In the genomic region with DNA sequence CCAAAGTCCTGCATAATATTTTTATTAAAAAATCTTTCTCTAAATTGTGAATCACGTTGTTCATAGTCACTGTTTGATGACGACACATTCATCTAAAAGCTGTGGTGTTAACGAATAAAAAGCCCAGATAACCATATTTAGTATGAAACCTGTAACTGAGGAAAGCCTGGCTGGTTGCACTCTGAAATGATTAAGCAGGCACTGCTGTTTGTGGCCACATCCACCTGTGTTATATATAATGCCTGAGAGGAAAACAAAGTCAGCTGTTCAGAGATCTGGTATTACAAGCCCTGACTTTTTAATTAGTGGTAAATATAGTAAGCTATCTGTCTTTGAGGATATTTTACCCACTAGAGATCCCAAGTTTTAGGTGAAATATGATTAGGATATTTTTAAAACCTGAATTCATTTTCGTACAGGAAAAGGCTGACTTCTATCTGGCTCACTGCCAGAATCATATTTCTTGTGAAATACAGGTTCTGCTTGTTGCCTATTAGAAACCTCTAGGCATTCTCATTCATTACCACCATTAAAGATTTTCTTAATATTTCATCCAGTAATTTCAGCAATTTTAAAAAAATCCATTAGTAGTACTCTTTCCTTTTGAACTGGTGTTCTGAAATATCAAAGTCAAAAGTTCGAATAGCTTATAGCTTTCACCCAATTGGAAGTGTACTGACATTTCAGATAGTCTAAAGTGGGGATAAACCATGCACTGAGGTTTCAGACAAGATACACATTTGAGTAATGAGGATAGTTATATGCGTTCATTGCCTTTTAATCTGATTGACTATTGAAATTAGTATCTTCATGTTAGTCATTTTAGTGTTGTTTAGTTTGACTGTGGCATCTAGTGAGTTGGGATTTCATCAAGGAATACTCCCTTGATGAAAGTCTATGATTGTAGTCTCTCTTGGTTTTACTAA, we compare ENCODE assay signal across 8 cellular contexts.
DNase-seq lines count a peak whose midpoint lies in the region; ATAC-seq and TF ChIP-seq lines count a peak whose summit lies in the region.

No MANE protein-coding gene starts in this region.

- ATAC-seq in GM18511 (IDR thresholded peaks at IDR 0.05; ENCODE audit: unreplicated experiment) (peak; percentile 97), GM21717 (IDR thresholded peaks at IDR 0.05; ENCODE audit: unreplicated experiment) (peak; percentile 94), HG03565 (IDR thresholded peaks at IDR 0.05; ENCODE audit: unreplicated experiment) (peak; percentile 93), upper lobe of left lung (ENCODE audit: low FRiP score in 2 of 2) (no peak)

- WGBS in upper lobe of left lung, 2 donors: 58 to 59% methylated on average over 6 of the region's 6 CpGs

- no peaks in the 10 kb centered on the region for H3K36me3 ChIP-seq in upper lobe of left lung

- H3K27ac ChIP-seq in upper lobe of left lung (peak overlapping the region in 2 of 4 donors; percentile 9 to 14), substantia nigra (ENCODE audit: low read depth, low read length, poor library complexity, severe bottlenecking) (no peak overlapping the region)

- peak; percentile 63 for DNase-seq in fibroblast of the aortic adventitia (ENCODE audit: low read depth)
- no peak for DNase-seq in upper lobe of left lung
- DNase-seq in NCI-H526 (lab: John Stamatoyannopoulos, UW): no peak
- no peak for DNase-seq in substantia nigra (lab: John Stamatoyannopoulos, UW)
- no peak for DNase-seq in OCI-M1 (lab: John Stamatoyannopoulos, UW)

- no peak for TF ChIP-seq POLR2A in upper lobe of left lung (IDR thresholded peaks at IDR 0.05)

- no peaks in the 10 kb centered on the region for H3K9me3 ChIP-seq in upper lobe of left lung

- H3K4me1 ChIP-seq in upper lobe of left lung: peaks cover 0 to 28% (median 18%) of the 10 kb centered on the region in 4 donors

- TF ChIP-seq CTCF in fibroblast of the aortic adventitia (IDR thresholded peaks at IDR 0.05; ENCODE audit: insufficient read depth, low read length): no peak
- TF ChIP-seq CTCF in upper lobe of left lung (IDR thresholded peaks at IDR 0.05): no peak

- TF ChIP-seq EP300 in upper lobe of left lung (IDR thresholded peaks at IDR 0.05): no peak

- H3K4me3 ChIP-seq in fibroblast of the aortic adventitia (ENCODE audit: low read depth, low read length): no peak overlapping the region
- no peak overlapping the region for H3K4me3 ChIP-seq in upper lobe of left lung

- H3K27me3 ChIP-seq in upper lobe of left lung: no peaks in the 10 kb centered on the region

Comparison
In these comparisons a context has a peak if more than half of its experiments do, and no peak if none do; other contexts are left out.
1. ATAC-seq: peak in GM18511 (single experiment), GM21717 (single experiment) and HG03565 (single experiment); none in upper lobe of left lung (0 of 2).